Comparison of ENCODE assay signal across 1 cellular context in the genomic region with DNA sequence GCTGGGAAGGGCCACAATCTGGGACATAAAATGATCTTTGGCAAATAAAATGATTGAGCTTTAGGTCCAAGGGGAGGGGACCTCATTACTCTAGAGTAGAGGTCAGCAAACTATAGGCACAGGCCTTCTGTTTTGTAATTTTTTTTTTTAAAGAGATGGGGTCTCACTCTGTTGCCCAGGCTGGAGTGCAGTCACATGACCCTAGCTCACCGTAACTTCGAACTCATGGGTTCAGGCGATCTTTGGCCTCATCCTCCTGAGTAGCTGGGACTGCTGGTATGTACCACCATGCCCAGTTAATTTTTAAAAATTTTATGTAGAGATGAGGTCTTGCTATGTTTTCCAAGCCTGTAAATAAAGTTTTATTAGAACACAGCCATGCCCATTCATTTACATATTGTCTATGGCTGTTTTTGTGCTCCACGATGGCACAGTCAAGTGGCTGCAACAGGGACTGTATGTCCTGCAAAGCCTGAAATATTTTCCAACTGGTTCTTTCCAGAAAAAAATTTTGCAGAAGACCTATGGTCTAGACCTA.
TF ChIP-seq lines count a peak whose summit lies in the region.

No MANE protein-coding gene starts in this region.

TF ChIP-seq in HepG2, 621 proteins besides CTCF, POLR2A, EP300 and RAD21 (continued from another document):
- TF ChIP-seq ZBTB40 (IDR thresholded peaks at IDR 0.05) (peak; percentile 34), ZBTB40 (CRISPR knock-in tag; IDR thresholded peaks at IDR 0.05) (peak; percentile 86), ZNF318 (CRISPR knock-in tag; IDR thresholded peaks at IDR 0.05) (no peak), DMAP1 (CRISPR knock-in tag; IDR thresholded peaks at IDR 0.05) (no peak), PHF8 (CRISPR knock-in tag; IDR thresholded peaks at IDR 0.05) (no peak), BRD4 (CRISPR knock-in tag; IDR thresholded peaks at IDR 0.05) (no peak), ZSCAN30 (CRISPR knock-in tag; IDR thresholded peaks at IDR 0.05) (no peak), ZNF121 (CRISPR knock-in tag; IDR thresholded peaks at IDR 0.05) (peak; percentile 74), HMGXB3 (CRISPR knock-in tag; IDR thresholded peaks at IDR 0.05; ENCODE audit: borderline replicate concordance) (no peak), ZNF33B (CRISPR knock-in tag; IDR thresholded peaks at IDR 0.05) (no peak), ATF7-NPFF (CRISPR knock-in tag; IDR thresholded peaks at IDR 0.05; ENCODE audit: low read depth) (no peak), NR2F1 (CRISPR knock-in tag; IDR thresholded peaks at IDR 0.05) (no peak), ZNF431 (CRISPR knock-in tag; IDR thresholded peaks at IDR 0.05; ENCODE audit: borderline replicate concordance, low read depth) (no peak)
